ENCODE assay signal across 1 cellular context in genomic region chr1:67664048-67664447, GRCh38.
A peak's percentile ranks its signal among the peaks of the same experiment; 100 is the strongest.
TF ChIP-seq lines count a peak whose summit lies in the region.

No MANE protein-coding gene starts in this region.

TF ChIP-seq in HepG2, 621 proteins besides CTCF, POLR2A, EP300 and RAD21 (continued from another document and continues in another):
- TF ChIP-seq ZBTB4 (CRISPR knock-in tag; IDR thresholded peaks at IDR 0.05; ENCODE audit: borderline replicate concordance), result no peak
- no peak for TF ChIP-seq SNRNP70 (IDR thresholded peaks at IDR 0.05; ENCODE audit: low read depth, low read length)
- TF ChIP-seq, protein P1, sequence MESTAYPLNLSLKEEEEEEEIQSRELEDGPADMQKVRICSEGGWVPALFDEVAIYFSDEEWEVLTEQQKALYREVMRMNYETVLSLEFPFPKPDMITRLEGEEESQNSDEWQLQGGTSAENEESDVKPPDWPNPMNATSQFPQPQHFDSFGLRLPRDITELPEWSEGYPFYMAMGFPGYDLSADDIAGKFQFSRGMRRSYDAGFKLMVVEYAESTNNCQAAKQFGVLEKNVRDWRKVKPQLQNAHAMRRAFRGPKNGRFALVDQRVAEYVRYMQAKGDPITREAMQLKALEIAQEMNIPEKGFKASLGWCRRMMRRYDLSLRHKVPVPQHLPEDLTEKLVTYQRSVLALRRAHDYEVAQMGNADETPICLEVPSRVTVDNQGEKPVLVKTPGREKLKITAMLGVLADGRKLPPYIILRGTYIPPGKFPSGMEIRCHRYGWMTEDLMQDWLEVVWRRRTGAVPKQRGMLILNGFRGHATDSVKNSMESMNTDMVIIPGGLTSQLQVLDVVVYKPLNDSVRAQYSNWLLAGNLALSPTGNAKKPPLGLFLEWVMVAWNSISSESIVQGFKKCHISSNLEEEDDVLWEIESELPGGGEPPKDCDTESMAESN (CRISPR knock-in tag; conservative IDR thresholded peaks at IDR 0.05), result no peak
- TF ChIP-seq RFX1 (IDR thresholded peaks at IDR 0.05), result no peak
- peak; percentile 96 for TF ChIP-seq ARID5B (CRISPR knock-in tag; IDR thresholded peaks at IDR 0.05)
- TF ChIP-seq, protein P2, sequence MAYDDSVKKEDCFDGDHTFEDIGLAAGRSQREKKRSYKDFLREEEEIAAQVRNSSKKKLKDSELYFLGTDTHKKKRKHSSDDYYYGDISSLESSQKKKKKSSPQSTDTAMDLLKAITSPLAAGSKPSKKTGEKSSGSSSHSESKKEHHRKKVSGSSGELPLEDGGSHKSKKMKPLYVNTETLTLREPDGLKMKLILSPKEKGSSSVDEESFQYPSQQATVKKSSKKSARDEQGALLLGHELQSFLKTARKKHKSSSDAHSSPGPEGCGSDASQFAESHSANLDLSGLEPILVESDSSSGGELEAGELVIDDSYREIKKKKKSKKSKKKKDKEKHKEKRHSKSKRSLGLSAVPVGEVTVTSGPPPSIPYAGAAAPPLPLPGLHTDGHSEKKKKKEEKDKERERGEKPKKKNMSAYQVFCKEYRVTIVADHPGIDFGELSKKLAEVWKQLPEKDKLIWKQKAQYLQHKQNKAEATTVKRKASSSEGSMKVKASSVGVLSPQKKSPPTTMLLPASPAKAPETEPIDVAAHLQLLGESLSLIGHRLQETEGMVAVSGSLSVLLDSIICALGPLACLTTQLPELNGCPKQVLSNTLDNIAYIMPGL (CRISPR knock-in tag; IDR thresholded peaks at IDR 0.05; ENCODE audit: borderline replicate concordance in 1 of 2, low read depth in 1 of 2), result peak in 1 of 2 experiments; percentile 34; a peak in 1 of 4 replicates
- TF ChIP-seq ZNF605 (CRISPR knock-in tag; IDR thresholded peaks at IDR 0.05), result no peak
- TF ChIP-seq SNAPC2 (CRISPR knock-in tag; IDR thresholded peaks at IDR 0.05), result no peak
- TF ChIP-seq ZC3H4 (CRISPR knock-in tag; IDR thresholded peaks at IDR 0.05; ENCODE audit: borderline replicate concordance), result no peak
- no peak for TF ChIP-seq ZNF337 (CRISPR knock-in tag; IDR thresholded peaks at IDR 0.05; ENCODE audit: borderline replicate concordance, low read depth)
- TF ChIP-seq RFX3 (CRISPR knock-in tag; IDR thresholded peaks at IDR 0.05), result no peak
- no peak for TF ChIP-seq ZNF317 (CRISPR knock-in tag; IDR thresholded peaks at IDR 0.05)
- no peak for TF ChIP-seq MAF1 (CRISPR knock-in tag; IDR thresholded peaks at IDR 0.05; ENCODE audit: borderline replicate concordance)
- no peak for TF ChIP-seq ZNF451 (CRISPR knock-in tag; IDR thresholded peaks at IDR 0.05)
- TF ChIP-seq HMG20B (CRISPR knock-in tag; conservative IDR thresholded peaks at IDR 0.05), result no peak
- TF ChIP-seq ZNF547 (CRISPR knock-in tag; IDR thresholded peaks at IDR 0.05), result no peak
- no peak for TF ChIP-seq POLR2AphosphoS2 (IDR thresholded peaks at IDR 0.05; ENCODE audit: low read depth, low read length)
- no peak for TF ChIP-seq RNF2 (conservative IDR thresholded peaks at IDR 0.05; ENCODE audit: low read depth)
- peak; percentile 61; the same call in 1 of the 2 replicates for TF ChIP-seq FOXA1 (IDR thresholded peaks at IDR 0.05)
- peak; percentile 85 for TF ChIP-seq FOXA1 (CRISPR knock-in tag; IDR thresholded peaks at IDR 0.05)
- TF ChIP-seq ZNF333 (CRISPR knock-in tag; IDR thresholded peaks at IDR 0.05; ENCODE audit: borderline replicate concordance), result no peak
- no peak for TF ChIP-seq ZNF543 (CRISPR knock-in tag; IDR thresholded peaks at IDR 0.05)
- TF ChIP-seq, protein P3, sequence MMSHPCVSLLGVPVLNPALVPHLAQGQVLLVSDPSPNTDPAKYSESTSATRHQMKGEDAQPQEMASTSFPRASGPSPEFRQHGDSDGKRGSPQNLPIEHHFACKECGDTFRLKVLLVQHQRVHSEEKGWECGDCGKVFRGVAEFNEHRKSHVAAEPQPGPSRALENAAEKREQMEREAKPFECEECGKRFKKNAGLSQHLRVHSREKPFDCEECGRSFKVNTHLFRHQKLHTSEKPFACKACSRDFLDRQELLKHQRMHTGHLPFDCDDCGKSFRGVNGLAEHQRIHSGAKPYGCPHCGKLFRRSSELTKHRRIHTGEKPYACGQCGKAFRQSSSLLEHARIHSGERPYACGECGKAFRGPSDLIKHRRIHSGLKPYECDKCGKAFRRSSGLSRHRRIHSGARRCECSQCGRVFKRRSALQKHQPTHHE (CRISPR knock-in tag; IDR thresholded peaks at IDR 0.05; ENCODE audit: borderline replicate concordance), result no peak
- no peak for TF ChIP-seq ZNF589 (CRISPR knock-in tag; conservative IDR thresholded peaks at IDR 0.05)
- TF ChIP-seq, protein P4, sequence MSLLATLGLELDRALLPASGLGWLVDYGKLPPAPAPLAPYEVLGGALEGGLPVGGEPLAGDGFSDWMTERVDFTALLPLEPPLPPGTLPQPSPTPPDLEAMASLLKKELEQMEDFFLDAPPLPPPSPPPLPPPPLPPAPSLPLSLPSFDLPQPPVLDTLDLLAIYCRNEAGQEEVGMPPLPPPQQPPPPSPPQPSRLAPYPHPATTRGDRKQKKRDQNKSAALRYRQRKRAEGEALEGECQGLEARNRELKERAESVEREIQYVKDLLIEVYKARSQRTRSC (CRISPR knock-in tag; IDR thresholded peaks at IDR 0.05; ENCODE audit: low read depth), result no peak
- TF ChIP-seq ZNF879 (CRISPR knock-in tag; IDR thresholded peaks at IDR 0.05), result no peak
- TF ChIP-seq ZNF432 (CRISPR knock-in tag; IDR thresholded peaks at IDR 0.05; ENCODE audit: borderline replicate concordance), result no peak
- TF ChIP-seq KDM5B (CRISPR knock-in tag; IDR thresholded peaks at IDR 0.05; ENCODE audit: borderline replicate concordance), result no peak
- TF ChIP-seq AKAP8 (CRISPR knock-in tag; IDR thresholded peaks at IDR 0.05), result no peak
- TF ChIP-seq ZFP36L2 (CRISPR knock-in tag; IDR thresholded peaks at IDR 0.05), result no peak
- no peak for TF ChIP-seq GABPB1 (CRISPR knock-in tag; IDR thresholded peaks at IDR 0.05)
- peak; percentile 79 for TF ChIP-seq PPARG (CRISPR knock-in tag; conservative IDR thresholded peaks at IDR 0.05)
- TF ChIP-seq KDM2A (CRISPR knock-in tag; IDR thresholded peaks at IDR 0.05; ENCODE audit: borderline replicate concordance, low read depth), result no peak
- TF ChIP-seq GPBP1L1 (CRISPR knock-in tag; IDR thresholded peaks at IDR 0.05), result no peak
- TF ChIP-seq NKX3-1 (CRISPR knock-in tag; IDR thresholded peaks at IDR 0.05), result no peak
- TF ChIP-seq LCORL (IDR thresholded peaks at IDR 0.05), result no peak
- TF ChIP-seq LCORL (CRISPR knock-in tag; IDR thresholded peaks at IDR 0.05), result no peak
- no peak for TF ChIP-seq MAFG (CRISPR knock-in tag; IDR thresholded peaks at IDR 0.05)
- no peak for TF ChIP-seq POGZ (CRISPR knock-in tag; IDR thresholded peaks at IDR 0.05)
- TF ChIP-seq ZNF326 (CRISPR knock-in tag; IDR thresholded peaks at IDR 0.05; ENCODE audit: borderline replicate concordance), result no peak
- TF ChIP-seq SMAD3 (CRISPR knock-in tag; IDR thresholded peaks at IDR 0.05), result peak; percentile 41; the same call in 1 of the 2 replicates
- TF ChIP-seq ZNF549 (CRISPR knock-in tag; IDR thresholded peaks at IDR 0.05), result no peak
- no peak for TF ChIP-seq ZBTB20 (CRISPR knock-in tag; IDR thresholded peaks at IDR 0.05; ENCODE audit: borderline replicate concordance, low read depth)
- TF ChIP-seq, protein P5, sequence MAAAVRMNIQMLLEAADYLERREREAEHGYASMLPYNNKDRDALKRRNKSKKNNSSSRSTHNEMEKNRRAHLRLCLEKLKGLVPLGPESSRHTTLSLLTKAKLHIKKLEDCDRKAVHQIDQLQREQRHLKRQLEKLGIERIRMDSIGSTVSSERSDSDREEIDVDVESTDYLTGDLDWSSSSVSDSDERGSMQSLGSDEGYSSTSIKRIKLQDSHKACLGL (CRISPR knock-in tag; IDR thresholded peaks at IDR 0.05), result no peak
- no peak for TF ChIP-seq ZNF496 (CRISPR knock-in tag; IDR thresholded peaks at IDR 0.05; ENCODE audit: insufficient replicate concordance)
- peak; percentile 89 for TF ChIP-seq PAXIP1 (CRISPR knock-in tag; conservative IDR thresholded peaks at IDR 0.05)
- no peak for TF ChIP-seq SNAPC5 (CRISPR knock-in tag; IDR thresholded peaks at IDR 0.05; ENCODE audit: borderline replicate concordance)
- TF ChIP-seq ZNF44 (CRISPR knock-in tag; IDR thresholded peaks at IDR 0.05), result no peak
- no peak for TF ChIP-seq ZNF501 (CRISPR knock-in tag; IDR thresholded peaks at IDR 0.05)
- peak; percentile 80; the same call in 1 of the 2 replicates for TF ChIP-seq HMG20A (CRISPR knock-in tag; IDR thresholded peaks at IDR 0.05; ENCODE audit: borderline replicate concordance)
- TF ChIP-seq FIP1L1 (IDR thresholded peaks at IDR 0.05; ENCODE audit: borderline replicate concordance, insufficient read depth, low read depth, low read length), result no peak
- TF ChIP-seq GABPA (IDR thresholded peaks at IDR 0.05; ENCODE audit: low read depth, low read length), result no peak
- TF ChIP-seq GABPA (CRISPR knock-in tag; IDR thresholded peaks at IDR 0.05; ENCODE audit: low read depth), result peak; percentile 39; the same call in 1 of the 2 replicates
- TF ChIP-seq BCL6 (CRISPR knock-in tag; IDR thresholded peaks at IDR 0.05), result peak; percentile 59; the same call in 1 of the 2 replicates
- no peak for TF ChIP-seq MBD4 (IDR thresholded peaks at IDR 0.05; ENCODE audit: borderline replicate concordance, low read length)
